22 cellular contexts compared by ENCODE assay signal in the genomic region with DNA sequence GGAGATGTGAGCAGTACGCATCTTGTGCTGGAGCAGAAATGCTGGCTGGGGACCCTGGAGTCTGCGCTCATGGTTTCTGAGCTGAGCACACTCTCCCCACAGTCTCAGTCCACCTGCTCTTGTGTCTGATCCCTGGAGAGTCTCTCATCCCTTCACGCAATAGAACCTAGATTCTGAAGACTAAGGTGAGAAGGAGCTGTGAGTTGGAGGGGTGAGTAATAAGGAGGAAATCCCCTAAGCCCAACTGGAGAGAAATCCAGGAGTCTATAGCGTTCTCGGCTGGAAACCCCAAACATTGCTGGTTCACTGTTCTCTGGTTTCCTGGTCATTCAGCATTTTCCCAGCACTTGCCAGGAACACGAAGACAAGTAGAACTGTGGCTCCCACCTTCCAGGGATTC.
DNase-seq lines count a peak whose midpoint lies in the region; ATAC-seq, FAIRE-seq and TF ChIP-seq lines count a peak whose summit lies in the region.
"Had no signal": no experiment of that assay in that cellular context is flagged by ENCODE, and none has a peak within 500 bp of the region (broad histone marks: within the 10 kb centered on the region; RNA-seq: fewer than 3 reads in every experiment).

No MANE protein-coding gene starts in this region.

- H3K36me3 Mint-ChIP-seq in activated T-cell treated with anti-CD3 and anti-CD28 coated beads, Interleukin-2, amount 50 U/mL, for 4 hours (ENCODE audit: insufficient read depth), result no peaks in the 10 kb centered on the region
- H3K36me3 Mint-ChIP-seq: WTC11 had no signal

- ATAC-seq in activated T-cell treated with anti-CD3 and anti-CD28 coated beads, Interleukin-2, amount 50 U/mL, for 4 hours, result peak; percentile 58 to 62
- no peak for ATAC-seq in K562
- ATAC-seq: HepG2; naive thymus-derived CD4-positive, alpha-beta T cell; WTC11 had no signal

- POLR2A ChIA-PET in K562 (lab: Yijun Ruan, JAX), result interaction anchor here (0.7 to 1.5 kb wide), 3 partner anchors 9 to 28 kb away, joined by 3 to 6 read pairs (median 5); no protein-coding TSS in a partner anchor

- no peaks in the 10 kb centered on the region for H3K9me3 ChIP-seq in HUES48 (ENCODE audit: control insufficient read depth, insufficient read depth, low read length)
- no peaks in the 10 kb centered on the region for H3K9me3 ChIP-seq in K562 (replicated peaks; ENCODE audit: control insufficient read depth, insufficient read depth, low read depth, low read length)
- no peaks in the 10 kb centered on the region for H3K9me3 ChIP-seq in sigmoid colon
- H3K9me3 ChIP-seq: adrenal gland, BLaER1, MG63 had no signal

- TF ChIP-seq POLR2A in K562 (conservative IDR thresholded peaks at IDR 0.05), result no peak
- TF ChIP-seq POLR2A in sigmoid colon (IDR thresholded peaks at IDR 0.05), result no peak

- H3K9ac ChIP-seq in HUES48 (ENCODE audit: low read depth, low read length), result no peak overlapping the region
- H3K9ac ChIP-seq in K562 (ENCODE audit: insufficient read depth in 1 of 2, low read depth in 2 of 2, low read length in 2 of 2), result no peak overlapping the region
- H3K9ac ChIP-seq: BLaER1 had no signal

- H3K4me1 ChIP-seq in HUES48 (ENCODE audit: control insufficient read depth, insufficient read depth, low read length) (peaks cover 3% of the 10 kb centered on the region), K562 (replicated peaks in 1 of 2; ENCODE audit: control insufficient read depth in 2 of 2, insufficient read depth in 2 of 2, low read length in 2 of 2) (peaks cover 7 to 34% of the 10 kb centered on the region in 2 experiments), sigmoid colon (no peaks in the 10 kb centered on the region)

- TF ChIP-seq CTCF in K562 (IDR thresholded peaks at IDR 0.05 in 2 of 3, conservative IDR thresholded peaks at IDR 0.05 in 1 of 3; ENCODE audit: insufficient read depth in 2 of 3, low read depth in 1 of 3, low read length in 3 of 3) (no peak), sigmoid colon (IDR thresholded peaks at IDR 0.05) (no peak)

- H3K36me3 ChIP-seq in HUES48 (ENCODE audit: control insufficient read depth, insufficient read depth, low read length) (no peaks in the 10 kb centered on the region), K562 (ENCODE audit: control insufficient read depth, insufficient read depth, low read length) (no peaks in the 10 kb centered on the region), sigmoid colon (no peaks in the 10 kb centered on the region)
- H3K36me3 ChIP-seq: adrenal gland, BLaER1, MG63 had no signal

- H3K9me3 Mint-ChIP-seq in activated T-cell treated with anti-CD3 and anti-CD28 coated beads, Interleukin-2, amount 50 U/mL, for 4 hours, result no peaks in the 10 kb centered on the region
- H3K9me3 Mint-ChIP-seq: naive thymus-derived CD4-positive, alpha-beta T cell; WTC11 had no signal

- DNase-seq in activated T-cell treated with anti-CD3 and anti-CD28 coated beads, Interleukin-2, amount 50 U/mL, for 4 hours, result no peak
- no peak for DNase-seq in activated T-cell treated with anti-CD3 and anti-CD28 coated beads, Interleukin-2, amount 50 U/mL, for 1 hour
- DNase-seq in K562 (ENCODE audit: extremely low read depth in 1 of 4, low spot score in 3 of 4) (no peak), renal cortical epithelial cell (ENCODE audit: low read depth) (peak; percentile 50), RPMI8226 (no peak), NCI-H1417 treated with DMSO at 0.1 percent for 48 hours (lab: John Stamatoyannopoulos, UW) (no peak), sigmoid colon (no peak)
- DNase-seq: adrenal gland; cortex of kidney; head of caudate nucleus; MG63; naive thymus-derived CD4-positive, alpha-beta T cell; NCI-H1417; NCI-H510A; stimulated activated CD4-positive, alpha-beta T cell treated with anti-CD3 and anti-CD28 coated beads, Interleukin-4, amount 100 ng/mL, for 4 hours; T1000; trophoblast cell had no signal

- no peak overlapping the region for H2AFZ ChIP-seq in K562 (ENCODE audit: low read depth, low read length)

- TF ChIP-seq EP300 in K562 (IDR thresholded peaks at IDR 0.05; ENCODE audit: low read length), result no peak
- no peak for TF ChIP-seq EP300 in sigmoid colon (IDR thresholded peaks at IDR 0.05)

- no peak for TF ChIP-seq RAD21 in K562 (CRISPR knock-in tag; conservative IDR thresholded peaks at IDR 0.05 in 1 of 2, IDR thresholded peaks at IDR 0.05 in 1 of 2)

- FAIRE-seq in K562 (lab: Jason Lieb, UNC), result no peak
- FAIRE-seq: HepG2 had no signal

- H4K20me1 ChIP-seq in K562 (replicated peaks; ENCODE audit: control insufficient read depth, insufficient read depth, low read length), result no peaks in the 10 kb centered on the region; the same call in 1 of the 2 replicates
- H4K20me1 ChIP-seq: BLaER1 had no signal

- intact Hi-C loops in K562 (cut with micrococcal nuclease) (no loop called here), sigmoid colon (cut with DNase I) (no loop called here)

- no peak overlapping the region for H3K4me2 ChIP-seq in K562 (ENCODE audit: insufficient read depth, low read length)
- H3K4me2 ChIP-seq: BLaER1 had no signal

- no TSS peak for BruUV-seq in K562 (replicated peaks; lab: Mats Ljungman, UMichigan)

- H3K4me1 Mint-ChIP-seq in activated T-cell treated with anti-CD3 and anti-CD28 coated beads, Interleukin-2, amount 50 U/mL, for 4 hours (ENCODE audit: low read depth), result peaks cover 17% of the 10 kb centered on the region

- H3K27me3 ChIP-seq in HUES48 (ENCODE audit: control insufficient read depth, insufficient read depth, low read length) (no peaks in the 10 kb centered on the region), K562 (ENCODE audit: control insufficient read depth in 2 of 2, insufficient read depth in 2 of 2, low read length in 2 of 2) (no peaks in the 10 kb centered on the region; a peak in 1 of 5 replicates), sigmoid colon (no peaks in the 10 kb centered on the region)
- H3K27me3 ChIP-seq: adrenal gland, BLaER1, MG63 had no signal

- H3K27me3 Mint-ChIP-seq in activated T-cell treated with anti-CD3 and anti-CD28 coated beads, Interleukin-2, amount 50 U/mL, for 4 hours (ENCODE audit: low read depth), result no peaks in the 10 kb centered on the region

- H3K9me1 ChIP-seq in K562 (ENCODE audit: control insufficient read depth, insufficient read depth, low read length), result no peaks in the 10 kb centered on the region

- no peaks in the 10 kb centered on the region for H3K79me2 ChIP-seq in K562 (ENCODE audit: control insufficient read depth, insufficient read depth, low read length)

- WGBS in K562 (ENCODE audit: insufficient coverage, low coverage, missing lambda C conversion rate), result 49% methylated on average over 4 of the region's 6 CpGs
- 92 to 93% methylated on average over 6 of the region's 6 CpGs for WGBS in sigmoid colon, 2 donors

- CTCF ChIA-PET in K562 (lab: Yijun Ruan, JAX; ENCODE audit: low intra/inter-chr PET ratio), result no interaction called here

- no peak overlapping the region for H3K4me3 Mint-ChIP-seq in activated T-cell treated with anti-CD3 and anti-CD28 coated beads, Interleukin-2, amount 50 U/mL, for 4 hours
- H3K4me3 Mint-ChIP-seq: naive thymus-derived CD4-positive, alpha-beta T cell; WTC11 had no signal

- in situ Hi-C loops in K562 (cut with MboI), result no loop called here

- no peak overlapping the region for H3K4me3 ChIP-seq in HUES48 (ENCODE audit: low read depth, low read length)
- H3K4me3 ChIP-seq in K562, result no peak overlapping the region
- no peak overlapping the region for H3K4me3 ChIP-seq in sigmoid colon
- H3K4me3 ChIP-seq: adrenal gland, BLaER1, MG63 had no signal

- peak overlapping the region; percentile 46 for H3K27ac ChIP-seq in HUES48 (ENCODE audit: low read depth, low read length)
- no peak overlapping the region for H3K27ac ChIP-seq in K562 (ENCODE audit: extremely low read depth, low read depth, low read length)
- no peak overlapping the region for H3K27ac ChIP-seq in sigmoid colon
- H3K27ac ChIP-seq: adrenal gland, BLaER1, RWPE1 had no signal

TF ChIP-seq in K562, 482 proteins besides CTCF, POLR2A, EP300 and RAD21:
- TF ChIP-seq MIER1 (IDR thresholded peaks at IDR 0.05; ENCODE audit: low read depth), result no peak
- no peak for TF ChIP-seq DDX20 (tag; IDR thresholded peaks at IDR 0.05; ENCODE audit: low read depth)
- TF ChIP-seq, protein P1, sequence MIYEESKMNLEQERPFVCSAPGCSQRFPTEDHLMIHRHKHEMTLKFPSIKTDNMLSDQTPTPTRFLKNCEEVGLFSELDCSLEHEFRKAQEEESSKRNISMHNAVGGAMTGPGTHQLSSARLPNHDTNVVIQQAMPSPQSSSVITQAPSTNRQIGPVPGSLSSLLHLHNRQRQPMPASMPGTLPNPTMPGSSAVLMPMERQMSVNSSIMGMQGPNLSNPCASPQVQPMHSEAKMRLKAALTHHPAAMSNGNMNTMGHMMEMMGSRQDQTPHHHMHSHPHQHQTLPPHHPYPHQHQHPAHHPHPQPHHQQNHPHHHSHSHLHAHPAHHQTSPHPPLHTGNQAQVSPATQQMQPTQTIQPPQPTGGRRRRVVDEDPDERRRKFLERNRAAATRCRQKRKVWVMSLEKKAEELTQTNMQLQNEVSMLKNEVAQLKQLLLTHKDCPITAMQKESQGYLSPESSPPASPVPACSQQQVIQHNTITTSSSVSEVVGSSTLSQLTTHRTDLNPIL (CRISPR knock-in tag; IDR thresholded peaks at IDR 0.05), result no peak
- 0 out of 2 replicates have a peak, but pooled peaks have one; percentile 11 for TF ChIP-seq FOSL1 (tag; conservative IDR thresholded peaks at IDR 0.05)
TF ChIP-seq in K562: peak in this region for 1.
